8 cellular contexts compared by ENCODE assay signal in genomic region chrX:67544281-67544680, GRCh38. TPM values are rescaled to one million over a fixed set of nuclear protein-coding genes. Genes with fewer than 3 reads are reported as not detected.
DNase-seq lines count a peak whose midpoint lies in the region; ATAC-seq and TF ChIP-seq lines count a peak whose summit lies in the region.

No MANE protein-coding gene starts in this region.

- no TSS peak for BruUV-seq in A673 (replicated peaks; lab: Mats Ljungman, UMichigan)

- CTCF ChIA-PET in A673 (lab: Charles Lee), result interaction anchor here (0.6 kb wide), 1 partner anchor 1189 kb away, joined by 3 read pairs; no protein-coding TSS in a partner anchor

- H3K9ac ChIP-seq in HUES48 (ENCODE audit: low read depth, low read length) (peak overlapping the region; percentile 58; the same call in 1 of the 2 replicates), iPS-20b (ENCODE audit: low read depth, low read length) (peak overlapping the region; percentile 68; the same call in 1 of the 2 replicates)

- TF ChIP-seq CTCF in stomach (IDR thresholded peaks at IDR 0.05) (no peak), A673 (conservative IDR thresholded peaks at IDR 0.05; ENCODE audit: low read depth, low read length) (no peak)

- DNase-seq in astrocyte of the hippocampus (ENCODE audit: low read depth, low spot score) (peak; percentile 40), stomach (peak; percentile 30), A673 (ENCODE audit: low spot score) (no peak), amniotic stem cell (lab: John Stamatoyannopoulos, UW) (no peak), SW 1271 (lab: John Stamatoyannopoulos, UW) (no peak)

- intact Hi-C loops in stomach (cut with DNase I; ENCODE audit: low total_unique reads), result no loop called here
- intact Hi-C loops in A673 (cut with micrococcal nuclease; ENCODE audit: unreplicated experiment), result no loop called here

- H3K9me3 ChIP-seq in HUES48 (ENCODE audit: control insufficient read depth, insufficient read depth, low read length), result peaks cover 47% of the 10 kb centered on the region
- H3K9me3 ChIP-seq in iPS-20b (ENCODE audit: insufficient read depth, low read depth, low read length), result no peaks in the 10 kb centered on the region
- H3K9me3 ChIP-seq in stomach, result peaks cover 0 to 3% (median 0%) of the 10 kb centered on the region in 4 donors
- no peaks in the 10 kb centered on the region for H3K9me3 ChIP-seq in A673 (ENCODE audit: low read depth, low read length, poor library complexity, severe bottlenecking)

- ATAC-seq in GM21360 (IDR thresholded peaks at IDR 0.05; ENCODE audit: unreplicated experiment), result no peak

- H3K27ac ChIP-seq in HUES48 (ENCODE audit: low read depth, low read length), result peak overlapping the region; percentile 63
- no peak overlapping the region for H3K27ac ChIP-seq in iPS-20b (ENCODE audit: low read length)
- peak overlapping the region; percentile 33 to 77 (median 56) for H3K27ac ChIP-seq in stomach
- H3K27ac ChIP-seq in A673 (ENCODE audit: low read depth, low read length, poor library complexity, severe bottlenecking), result no peak overlapping the region

- WGBS in stomach, 5 donors, result 0 to 34% (median 6%) methylated on average over 11 to 19 of the region's 21 CpGs

- no peak for TF ChIP-seq POLR2A in stomach (IDR thresholded peaks at IDR 0.05)

- H3K36me3 ChIP-seq in HUES48 (ENCODE audit: control insufficient read depth, insufficient read depth, low read length), result no peaks in the 10 kb centered on the region
- no peaks in the 10 kb centered on the region for H3K36me3 ChIP-seq in iPS-20b (ENCODE audit: insufficient read depth, low read depth, low read length)
- H3K36me3 ChIP-seq in stomach, result no peaks in the 10 kb centered on the region
- H3K36me3 ChIP-seq in A673 (ENCODE audit: insufficient read depth, low read length, poor library complexity, severe bottlenecking), result no peaks in the 10 kb centered on the region

- POLR2A ChIA-PET in A673 (lab: Charles Lee; ENCODE audit: low non-redundant PET), result no interaction called here

- H3K4me3 ChIP-seq in HUES48 (ENCODE audit: low read depth, low read length) (peak overlapping the region; percentile 58), iPS-20b (ENCODE audit: low read length) (peak overlapping the region; percentile 71), stomach (peak overlapping the region; percentile 46 to 52 (median 47)), A673 (ENCODE audit: low read depth, low read length, poor library complexity, severe bottlenecking) (no peak overlapping the region)

- TF ChIP-seq EP300 in stomach (IDR thresholded peaks at IDR 0.05), result no peak

- peaks cover 13% of the 10 kb centered on the region; the same call in 1 of the 2 replicates for H3K4me1 ChIP-seq in HUES48 (ENCODE audit: control insufficient read depth, insufficient read depth, low read length)
- H3K4me1 ChIP-seq in iPS-20b (ENCODE audit: insufficient read depth, low read length), result no peaks in the 10 kb centered on the region; the same call in 1 of the 2 replicates
- peaks cover 0 to 22% (median 15%) of the 10 kb centered on the region in 4 donors for H3K4me1 ChIP-seq in stomach
- H3K4me1 ChIP-seq in A673 (ENCODE audit: insufficient read depth, low read length, poor library complexity, severe bottlenecking), result no peaks in the 10 kb centered on the region

- peaks cover 22% of the 10 kb centered on the region for H3K27me3 ChIP-seq in HUES48 (ENCODE audit: control insufficient read depth, insufficient read depth, low read length)
- H3K27me3 ChIP-seq in iPS-20b (ENCODE audit: insufficient read depth, low read length), result peaks cover 48% of the 10 kb centered on the region
- H3K27me3 ChIP-seq in stomach, result peaks cover 0 to 32% (median 27%) of the 10 kb centered on the region in 3 donors
- H3K27me3 ChIP-seq in A673 (replicated peaks; ENCODE audit: insufficient read depth, low read depth, low read length, poor library complexity), result peaks cover 28% of the 10 kb centered on the region

RNA-seq across cellular contexts. Expression of gene AR, which starts 0.5 kb away (rescaled TPM):
- total RNA-seq in stomach (1 to 10 TPM; 1.2 to 8.8 (median 1.8) TPM), A673 (2021) (0.11 TPM in 1 of 2 replicates, not detected in the other)
- under 1 TPM; 0.50 to 0.76 (median 0.55) TPM for polyA plus RNA-seq in stomach

Comparison
In these comparisons a context has a peak if more than half of its experiments do, and no peak if none do; other contexts are left out.
1. H3K27ac ChIP-seq: peak in HUES48 (single experiment) and stomach (5 of 5); none in iPS-20b (single experiment) and A673 (single experiment).
2. DNase-seq: peak in astrocyte of the hippocampus (single experiment) and stomach (single experiment); none in A673 (single experiment), amniotic stem cell (single experiment) and SW 1271 (0 of 2).